Comparison of ENCODE assay signal across 1 cellular context in genomic region chr11:45807792-45808238, GRCh38.
TF ChIP-seq lines count a peak whose summit lies in the region.

No MANE protein-coding gene starts in this region.

TF ChIP-seq in endothelial cell of umbilical vein, 7 proteins besides CTCF, POLR2A, EP300 and RAD21:
- TF ChIP-seq MAX (IDR thresholded peaks at IDR 0.05; ENCODE audit: insufficient read depth, insufficient read length) (no peak), POLR2AphosphoS5 (IDR thresholded peaks at IDR 0.05; ENCODE audit: insufficient read depth, low read depth, low read length) (no peak), GATA2 (IDR thresholded peaks at IDR 0.05; ENCODE audit: insufficient read depth, insufficient read length, low read depth, low read length) (no peak), JUN (IDR thresholded peaks at IDR 0.05; ENCODE audit: borderline replicate concordance, insufficient read depth, insufficient read length, low read depth) (no peak), FOS (IDR thresholded peaks at IDR 0.05; ENCODE audit: borderline replicate concordance, insufficient read depth, low read length) (no peak), MYC (IDR thresholded peaks at IDR 0.05; ENCODE audit: low read depth, low read length) (no peak), EZH2 (IDR thresholded peaks at IDR 0.05; ENCODE audit: borderline replicate concordance, low read depth, low read length, severe bottlenecking) (no peak)
